In genomic region chr22:30649430-30650007, GRCh38 we compare ENCODE assay signal across 8 cellular contexts. TPM values are rescaled to one million over a fixed set of nuclear protein-coding genes. Genes with fewer than 3 reads are reported as not detected.
A peak's percentile ranks its signal among the peaks of the same experiment; 100 is the strongest.
DNase-seq lines count a peak whose midpoint lies in the region; ATAC-seq and TF ChIP-seq lines count a peak whose summit lies in the region.

No MANE protein-coding gene starts in this region.

- peak; percentile 59 for TF ChIP-seq CTCF in activated CD8-positive, alpha-beta T cell treated with anti-CD3 and anti-CD28 coated beads for 36 hours (IDR thresholded peaks at IDR 0.05)
- TF ChIP-seq CTCF in epithelial cell of esophagus (IDR thresholded peaks at IDR 0.05; ENCODE audit: insufficient read depth, low read depth, low read length, missing control alignments) = peak; percentile 37

- H3K4me3 ChIP-seq in epithelial cell of esophagus (ENCODE audit: low read length) (no peak overlapping the region), skeletal muscle satellite cell (ENCODE audit: low read length) (no peak overlapping the region)

- H3K4me1 ChIP-seq in skeletal muscle satellite cell (ENCODE audit: control insufficient read depth, insufficient read depth, low read length) = peaks cover 11% of the 10 kb centered on the region

- no peaks in the 10 kb centered on the region for H3K9me3 ChIP-seq in skeletal muscle satellite cell (replicated peaks; ENCODE audit: low read length)

- no peak overlapping the region for H3K4me3 Mint-ChIP-seq in activated CD8-positive, alpha-beta T cell treated with anti-CD3 and anti-CD28 coated beads for 36 hours

- H3K27me3 ChIP-seq in skeletal muscle satellite cell (ENCODE audit: control insufficient read depth, insufficient read depth, low read length) = no peaks in the 10 kb centered on the region

- CTCF ChIA-PET in activated CD8-positive, alpha-beta T cell treated with anti-CD3 and anti-CD28 coated beads for 36 hours (lab: Charles Lee) = interaction anchor here (0.6 to 4.0 kb wide), 12 partner anchors 9 to 319 kb away, joined by 3 to 36 read pairs (median 5); partner anchors contain the start of genes DUSP18, MORC2 and SLC35E4

- peaks cover 6% of the 10 kb centered on the region for H3K36me3 ChIP-seq in skeletal muscle satellite cell (ENCODE audit: insufficient read depth, low read length)

- H3K9me3 Mint-ChIP-seq in activated CD8-positive, alpha-beta T cell treated with anti-CD3 and anti-CD28 coated beads for 36 hours = no peaks in the 10 kb centered on the region

- peak overlapping the region; percentile 85 for H3K27ac Mint-ChIP-seq in activated CD8-positive, alpha-beta T cell treated with anti-CD3 and anti-CD28 coated beads for 36 hours

- peak overlapping the region; percentile 55 for H3K4me2 ChIP-seq in skeletal muscle satellite cell (ENCODE audit: low read length)

- H3K36me3 Mint-ChIP-seq in activated CD8-positive, alpha-beta T cell treated with anti-CD3 and anti-CD28 coated beads for 36 hours (ENCODE audit: low read depth) = no peaks in the 10 kb centered on the region

- intact Hi-C loops in activated CD8-positive, alpha-beta T cell treated with anti-CD3 and anti-CD28 coated beads for 36 hours (cut with micrococcal nuclease) = no loop called here

- ATAC-seq in GM18505 (IDR thresholded peaks at IDR 0.05; ENCODE audit: unreplicated experiment) = peak; percentile 85
- peak; percentile 99 for ATAC-seq in activated CD8-positive, alpha-beta T cell treated with anti-CD3 and anti-CD28 coated beads for 36 hours

- no peak for TF ChIP-seq POLR2A in GM18505 (IDR thresholded peaks at IDR 0.05; ENCODE audit: borderline replicate concordance, extremely low read depth, insufficient read depth, insufficient read length)

- DNase-seq in M059J (ENCODE audit: low read depth) (peak; percentile 92), epithelial cell of esophagus (ENCODE audit: low read depth) (peak; percentile 94), NCI-H1417 treated with DMSO at 0.1 percent for 48 hours (lab: John Stamatoyannopoulos, UW) (no peak), COLO829 (ENCODE audit: low spot score) (no peak), NCI-H526 (lab: John Stamatoyannopoulos, UW) (no peak)
- DNase-seq in activated CD8-positive, alpha-beta T cell treated with anti-CD3 and anti-CD28 coated beads for 36 hours = peak; percentile 94

- H3K9ac ChIP-seq in skeletal muscle satellite cell (ENCODE audit: low read depth, low read length) = no peak overlapping the region

- H3K4me1 Mint-ChIP-seq in activated CD8-positive, alpha-beta T cell treated with anti-CD3 and anti-CD28 coated beads for 36 hours (ENCODE audit: low read depth) = peaks cover 28% of the 10 kb centered on the region

- POLR2A ChIA-PET in activated CD8-positive, alpha-beta T cell treated with anti-CD3 and anti-CD28 coated beads for 36 hours (lab: Charles Lee) = interaction anchor here (2.0 to 3.3 kb wide), 2 partner anchors 14 to 93 kb away, joined by 5 to 19 read pairs; partner anchors contain the start of gene SLC35E4

- H3K27me3 Mint-ChIP-seq in activated CD8-positive, alpha-beta T cell treated with anti-CD3 and anti-CD28 coated beads for 36 hours = no peaks in the 10 kb centered on the region

RNA-seq across cellular contexts. Expression of gene SLC35E4, which starts 13.9 kb away (rescaled TPM):
- total RNA-seq in M059J (2014; rRNA removed; shearing (Covaris generic)) = 7.6 and 9.0 TPM in 2 replicates
- 1 to 10 TPM; 3.4 to 3.8 TPM for total RNA-seq in activated CD8-positive, alpha-beta T cell treated with anti-CD3 and anti-CD28 coated beads for 36 hours
- 37.5 and 58.1 TPM in 2 replicates for total RNA-seq in skeletal muscle satellite cell (2012; rRNA removed)

RNA-seq across cellular contexts. Expression of gene DUSP18, which starts 18.2 kb away (rescaled TPM):
- 3.8 and 4.6 TPM in 2 replicates for total RNA-seq in M059J (2014; rRNA removed; shearing (Covaris generic))
- total RNA-seq in activated CD8-positive, alpha-beta T cell treated with anti-CD3 and anti-CD28 coated beads for 36 hours = 1 to 10 TPM; 4.1 to 4.4 TPM
- total RNA-seq in skeletal muscle satellite cell (2012; rRNA removed) = 15.7 and 18.1 TPM in 2 replicates

RNA-seq across cellular contexts. Expression of gene TCN2, which starts 42.5 kb away (rescaled TPM):
- total RNA-seq in M059J (2014; rRNA removed; shearing (Covaris generic)) = 5.8 and 6.2 TPM in 2 replicates
- under 1 TPM in 1 of 2 experiments, not detected in 1; 0.16 TPM for total RNA-seq in activated CD8-positive, alpha-beta T cell treated with anti-CD3 and anti-CD28 coated beads for 36 hours
- 3.7 and 5.3 TPM in 2 replicates for total RNA-seq in skeletal muscle satellite cell (2012; rRNA removed)

RNA-seq across cellular contexts. Expression of gene OSBP2, which starts 45.2 kb away (rescaled TPM):
- 1.3 and 2.7 TPM in 2 replicates for total RNA-seq in M059J (2014; rRNA removed; shearing (Covaris generic))
- total RNA-seq in activated CD8-positive, alpha-beta T cell treated with anti-CD3 and anti-CD28 coated beads for 36 hours = under 1 TPM; 0.58 to 0.72 TPM
- 3.8 and 4.4 TPM in 2 replicates for total RNA-seq in skeletal muscle satellite cell (2012; rRNA removed)

RNA-seq across cellular contexts. Expression of gene PES1, which starts 57.8 kb away (rescaled TPM):
- total RNA-seq in M059J (2014; rRNA removed; shearing (Covaris generic)) = 53.1 and 57.9 TPM in 2 replicates
- total RNA-seq in activated CD8-positive, alpha-beta T cell treated with anti-CD3 and anti-CD28 coated beads for 36 hours = 100 to 1,000 TPM; 123 to 131 TPM
- 102 and 121 TPM in 2 replicates for total RNA-seq in skeletal muscle satellite cell (2012; rRNA removed)

Comparison
In these comparisons a context has a peak if more than half of its experiments do, and no peak if none do; other contexts are left out.
1. DNase-seq: peak in M059J (single experiment), activated CD8-positive, alpha-beta T cell treated with anti-CD3 and anti-CD28 coated beads for 36 hours (single experiment) and epithelial cell of esophagus (single experiment); none in NCI-H1417 treated with DMSO at 0.1 percent for 48 hours (single experiment), COLO829 (single experiment) and NCI-H526 (0 of 2).